ENCODE assay signal across 1 cellular context in genomic region chr14:99573436-99574098, GRCh38.
TF ChIP-seq lines count a peak whose summit lies in the region.

No MANE protein-coding gene starts in this region.

TF ChIP-seq in neural cell, 6 proteins besides CTCF, POLR2A, EP300 and RAD21 (continued from another document):
- no peak for TF ChIP-seq REST (IDR thresholded peaks at IDR 0.05; ENCODE audit: borderline replicate concordance)
